ENCODE assay signal across 1 cellular context in genomic region chr1:97433094-97433493, GRCh38.
TF ChIP-seq lines count a peak whose summit lies in the region.

No MANE protein-coding gene starts in this region.

TF ChIP-seq in IMR-90, 13 proteins besides CTCF, POLR2A, EP300 and RAD21 (continued from another document):
- TF ChIP-seq RCOR1 (IDR thresholded peaks at IDR 0.05; ENCODE audit: insufficient replicate concordance, low read length) (no peak), CEBPB (IDR thresholded peaks at IDR 0.05; ENCODE audit: low read depth, low read length) (no peak)
